8 cellular contexts compared by ENCODE assay signal in the genomic region with DNA sequence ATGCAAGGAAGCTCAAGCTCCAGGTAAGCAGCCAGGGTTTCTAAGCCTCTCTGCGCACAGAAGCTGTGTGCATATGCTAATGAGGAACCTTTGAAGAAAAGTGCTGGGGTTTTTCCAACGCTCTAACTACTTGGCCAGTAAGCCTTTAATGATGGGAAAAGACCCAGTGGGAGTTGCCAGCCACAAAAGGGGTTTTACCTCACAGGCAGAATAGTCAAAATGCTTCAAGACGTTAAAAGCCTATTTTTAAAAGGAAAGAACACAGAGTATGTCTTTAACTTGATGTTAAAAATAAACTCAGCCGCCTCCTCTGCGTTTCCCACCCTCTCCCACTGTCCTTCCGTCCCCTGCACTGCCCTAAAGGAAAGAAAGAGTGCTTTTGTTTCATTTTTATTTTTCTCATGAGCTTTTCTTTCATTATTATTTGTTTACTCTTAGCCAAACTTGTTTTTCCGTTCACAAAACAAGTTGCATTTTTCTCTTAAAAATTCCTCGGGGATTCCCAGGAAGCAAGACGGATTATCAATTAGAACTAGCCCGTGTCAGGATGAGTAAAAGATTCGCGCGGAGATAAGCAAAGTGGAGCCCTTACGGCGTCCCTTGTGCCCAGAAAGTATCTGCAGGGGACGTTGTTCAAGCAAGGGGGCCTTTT.
DNase-seq lines count a peak whose midpoint lies in the region; ATAC-seq and TF ChIP-seq lines count a peak whose summit lies in the region.

No MANE protein-coding gene starts in this region.

- ATAC-seq in HG02885 (IDR thresholded peaks at IDR 0.05; ENCODE audit: poor library complexity, unreplicated experiment) = peak; percentile 64

- H3K4me3 ChIP-seq in fibroblast of villous mesenchyme (ENCODE audit: low read depth, low read length) = peak overlapping the region; percentile 67
- H3K4me3 ChIP-seq in effector memory CD4-positive, alpha-beta T cell (ENCODE audit: insufficient read depth, low read depth, low read length, poor library complexity, severe bottlenecking) = no peak overlapping the region

- no peak for TF ChIP-seq CTCF in fibroblast of villous mesenchyme (IDR thresholded peaks at IDR 0.05; ENCODE audit: insufficient read depth, low read depth, low read length)

- no peaks in the 10 kb centered on the region for H3K9me3 ChIP-seq in effector memory CD4-positive, alpha-beta T cell (ENCODE audit: control insufficient read depth, low read length)

- H3K27me3 ChIP-seq in effector memory CD4-positive, alpha-beta T cell (replicated peaks; ENCODE audit: control insufficient read depth, insufficient read depth, low read length, poor library complexity, severe bottlenecking) = no peaks in the 10 kb centered on the region

- H3K4me1 ChIP-seq in effector memory CD4-positive, alpha-beta T cell (ENCODE audit: control insufficient read depth, insufficient read depth, low read length, poor library complexity, severe bottlenecking) = no peaks in the 10 kb centered on the region

- H3K36me3 ChIP-seq in effector memory CD4-positive, alpha-beta T cell (ENCODE audit: control insufficient read depth, insufficient read depth, low read length) = no peaks in the 10 kb centered on the region

- no peak overlapping the region for H3K27ac ChIP-seq in effector memory CD4-positive, alpha-beta T cell (ENCODE audit: insufficient read depth, low read length, poor library complexity, severe bottlenecking)

- DNase-seq in stimulated activated CD8-positive, alpha-beta memory T cell treated with anti-CD3 and anti-CD28 coated beads, Interleukin-12 subunit alpha, Interleukin-12 subunit beta, amount 100 ng/mL, for 24 hours (ENCODE audit: extremely low read depth) = peak; percentile 3
- DNase-seq in stimulated activated CD8-positive, alpha-beta memory T cell treated with anti-CD3 and anti-CD28 coated beads, Interleukin-4, amount 100 ng/mL, for 48 hours = no peak
- DNase-seq in SW480 (ENCODE audit: low spot score) (peak; percentile 43), fibroblast of villous mesenchyme (ENCODE audit: low read depth) (peak; percentile 48), pons (ENCODE audit: low spot score) (peak; percentile 31), cerebellar nuclear complex (lab: John Stamatoyannopoulos, UW) (no peak)
- DNase-seq in effector memory CD4-positive, alpha-beta T cell = no peak

Comparison
In these comparisons a context has a peak if more than half of its experiments do, and no peak if none do; other contexts are left out.
1. DNase-seq: peak in stimulated activated CD8-positive, alpha-beta memory T cell treated with anti-CD3 and anti-CD28 coated beads, Interleukin-12 subunit alpha, Interleukin-12 subunit beta, amount 100 ng/mL, for 24 hours (single experiment), SW480 (single experiment), fibroblast of villous mesenchyme (single experiment) and pons (single experiment); none in stimulated activated CD8-positive, alpha-beta memory T cell treated with anti-CD3 and anti-CD28 coated beads, Interleukin-4, amount 100 ng/mL, for 48 hours (single experiment), cerebellar nuclear complex (0 of 2) and effector memory CD4-positive, alpha-beta T cell (0 of 3).